1 cellular context compared by ENCODE assay signal in genomic region chr4:126137782-126138170, GRCh38.
TF ChIP-seq lines count a peak whose summit lies in the region.

No MANE protein-coding gene starts in this region.

TF ChIP-seq in SK-N-SH treated with all-trans-retinoic acid at 6 μM for 48 hours, 23 proteins besides CTCF, POLR2A, EP300 and RAD21 (continued from another document):
- TF ChIP-seq PATZ1 (CRISPR knock-in tag; IDR thresholded peaks at IDR 0.05; ENCODE audit: borderline replicate concordance) = no peak
- TF ChIP-seq ZNF565 (CRISPR knock-in tag; conservative IDR thresholded peaks at IDR 0.05; ENCODE audit: low read depth) = no peak
- no peak for TF ChIP-seq CSDC2 (CRISPR knock-in tag; IDR thresholded peaks at IDR 0.05)
- TF ChIP-seq ISL1 (CRISPR knock-in tag; IDR thresholded peaks at IDR 0.05) = peak; percentile 84
